24 cellular contexts compared by ENCODE assay signal in the genomic region with DNA sequence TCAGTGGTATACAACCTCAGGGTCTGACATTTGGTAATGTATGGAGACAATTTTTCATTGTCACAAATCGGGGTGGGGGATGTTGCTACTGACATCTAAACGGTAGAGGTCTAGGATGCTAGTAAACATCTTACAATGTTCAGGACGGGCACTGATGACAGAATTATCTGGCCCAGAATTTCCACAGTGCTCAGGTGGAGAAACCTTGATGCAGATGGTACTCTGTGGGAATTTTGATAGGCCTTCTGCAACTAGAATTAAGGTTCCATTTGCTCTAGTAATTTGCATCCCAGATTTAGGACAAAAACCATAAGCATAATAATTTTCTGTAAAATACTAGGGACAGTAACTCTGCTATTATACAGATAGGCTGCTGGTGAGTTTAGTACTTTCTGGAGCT.
"Had no signal": no experiment of that assay in that cellular context is flagged by ENCODE, and none has a peak within 500 bp of the region (broad histone marks: within the 10 kb centered on the region; RNA-seq: fewer than 3 reads in every experiment).

No MANE protein-coding gene starts in this region.

- H3K9me3 Mint-ChIP-seq: activated naive CD8-positive, alpha-beta T cell treated with anti-CD3 and anti-CD28 coated beads, Interleukin-2, amount 10 ng/mL, durations not matched to agents 7 days and 5 days; mesothelial cell of epicardium; naive B cell; nephron progenitor cell; stimulated activated naive CD8-positive, alpha-beta T cell treated with anti-CD3 and anti-CD28 coated beads, Interleukin-15, Interleukin-2, amounts not matched to agents 100 ng/mL and 50 ng/mL, for 24 hours; T-helper 2 cell treated with Interferon-gamma antibody and Interleukin-4, amounts not matched to agents 5 μg/mL and 100 μg/mL, for 36 hours had no signal

- H3K4me1 Mint-ChIP-seq: nephron progenitor cell had no signal

- H3K27ac Mint-ChIP-seq: activated B cell treated with CpG ODN at 0.5 μM for 24 hours; activated naive CD8-positive, alpha-beta T cell treated with anti-CD3 and anti-CD28 coated beads, Interleukin-2, amount 10 ng/mL, durations not matched to agents 7 days and 5 days; mesothelial cell of epicardium; nephron progenitor cell; progenitor cell of endocrine pancreas; T-helper 2 cell treated with Interferon-gamma antibody and Interleukin-4, amounts not matched to agents 5 μg/mL and 100 μg/mL, for 36 hours had no signal

- DNase-seq: activated B cell treated with CpG ODN at 0.5 μM for 24 hours; activated CD4-positive, alpha-beta T cell treated with anti-CD3 and anti-CD28 coated beads for 4 hours; activated CD4-positive, alpha-beta T cell treated with anti-CD3 and anti-CD28 coated beads, Interleukin-2, amount 50 U/mL, for 48 hours; activated CD8-positive, alpha-beta memory T cell treated with anti-CD3 and anti-CD28 coated beads, Interleukin-2, amount 10 ng/mL, durations not matched to agents 7 days and 5 days; activated naive CD8-positive, alpha-beta T cell treated with anti-CD3 and anti-CD28 coated beads, Interleukin-2, amount 10 ng/mL, durations not matched to agents 7 days and 5 days; amniotic stem cell; central memory CD4-positive, alpha-beta T cell; dermis blood vessel endothelial cell; effector CD4-positive, alpha-beta T cell; esophagus squamous epithelium; foreskin melanocyte; heart right ventricle; naive B cell; nephron progenitor cell; ovary; right lobe of liver; stimulated activated CD4-positive, alpha-beta T cell treated with anti-CD3 and anti-CD28 coated beads, Interleukin-12 subunit alpha, Interleukin-12 subunit beta, amount 100 ng/mL, for 4 hours; stimulated activated CD4-positive, alpha-beta T cell treated with anti-CD3 and anti-CD28 coated beads, Interleukin-4, amount 100 ng/mL, for 1 hour; T-helper 1 cell; trophoblast cell had no signal

- ATAC-seq: activated CD8-positive, alpha-beta memory T cell treated with anti-CD3 and anti-CD28 coated beads, Interleukin-2, amount 10 ng/mL, durations not matched to agents 7 days and 5 days; heart right ventricle; right lobe of liver had no signal

- H3K27me3 Mint-ChIP-seq: activated B cell treated with CpG ODN at 0.5 μM for 24 hours; activated CD8-positive, alpha-beta memory T cell treated with anti-CD3 and anti-CD28 coated beads, Interleukin-2, amount 10 ng/mL, durations not matched to agents 7 days and 5 days; activated naive CD8-positive, alpha-beta T cell treated with anti-CD3 and anti-CD28 coated beads, Interleukin-2, amount 10 ng/mL, durations not matched to agents 7 days and 5 days; naive B cell; progenitor cell of endocrine pancreas; stimulated activated naive CD8-positive, alpha-beta T cell treated with anti-CD3 and anti-CD28 coated beads, Interleukin-15, Interleukin-2, amounts not matched to agents 100 ng/mL and 50 ng/mL, for 24 hours had no signal

- H3K4me3 Mint-ChIP-seq: activated B cell treated with CpG ODN at 0.5 μM for 24 hours; activated CD8-positive, alpha-beta memory T cell treated with anti-CD3 and anti-CD28 coated beads, Interleukin-2, amount 10 ng/mL, durations not matched to agents 7 days and 5 days; activated naive CD8-positive, alpha-beta T cell treated with anti-CD3 and anti-CD28 coated beads, Interleukin-2, amount 10 ng/mL, durations not matched to agents 7 days and 5 days; mesothelial cell of epicardium; naive B cell; nephron progenitor cell; stimulated activated naive CD8-positive, alpha-beta T cell treated with anti-CD3 and anti-CD28 coated beads, Interleukin-15, Interleukin-2, amounts not matched to agents 100 ng/mL and 50 ng/mL, for 24 hours; T-helper 2 cell treated with Interferon-gamma antibody and Interleukin-4, amounts not matched to agents 5 μg/mL and 100 μg/mL, for 36 hours had no signal
